ENCODE assay signal across 26 cellular contexts in genomic region chr2:172775319-172775718, GRCh38.
"Had no signal": no experiment of that assay in that cellular context is flagged by ENCODE, and none has a peak within 500 bp of the region (broad histone marks: within the 10 kb centered on the region; RNA-seq: fewer than 3 reads in every experiment).

No MANE protein-coding gene starts in this region.

- DNase-seq: islet precursor cell; left ventricle myocardium inferior; mesendoderm; naive B cell; natural killer cell; nephron progenitor cell; occipital lobe; right cardiac atrium; stimulated activated CD4-positive, alpha-beta T cell treated with anti-CD3 and anti-CD28 coated beads, Interleukin-12 subunit alpha, Interleukin-12 subunit beta, amount 100 ng/mL, for 4 hours; stimulated activated CD4-positive, alpha-beta T cell treated with anti-CD3 and anti-CD28 coated beads, Interleukin-15, amount 100 ng/mL, for 24 hours; stimulated activated CD4-positive, alpha-beta T cell treated with anti-CD3 and anti-CD28 coated beads, Interleukin-2, amount 100 ng/mL, for 24 hours; stimulated activated CD4-positive, alpha-beta T cell treated with anti-CD3 and anti-CD28 coated beads, Interleukin-4, amount 100 ng/mL, for 1 hour; stimulated activated naive B cell treated with anti-CD40 and anti-IgM and Interleukin-4, amounts not matched to agents 10 μg/mL and 1 μg/mL and 100 μg/mL, for 72 hours; stimulated activated naive CD8-positive, alpha-beta T cell treated with anti-CD3 and anti-CD28 coated beads, Interleukin-15, Interleukin-2, amounts not matched to agents 100 U/mL and 50 U/mL, for 24 hours; stomach; tibial artery had no signal

- H3K9me3 ChIP-seq: left ventricle myocardium inferior, neutrophil, suprapubic skin, thoracic aorta, tibial artery, vagina had no signal

- H3K36me3 ChIP-seq: left ventricle myocardium inferior, neural progenitor cell, neutrophil, stomach, suprapubic skin, thoracic aorta, tibial artery, vagina had no signal

- H3K27ac ChIP-seq: hepatocyte, left ventricle myocardium inferior, neural progenitor cell, neutrophil, parathyroid adenoma, skin epidermis, stomach, suprapubic skin, thoracic aorta, tibial artery, vagina had no signal

- H3K27me3 ChIP-seq: hepatocyte, neural progenitor cell, neutrophil, stomach, suprapubic skin, tibial artery, vagina had no signal

- H3K4me1 ChIP-seq: left ventricle myocardium inferior, neural progenitor cell, parathyroid adenoma, stomach, suprapubic skin, tibial artery, vagina had no signal

- ATAC-seq: natural killer cell; right cardiac atrium; sciatic nerve; stimulated activated naive B cell treated with anti-CD40 and anti-IgM and Interleukin-4, amounts not matched to agents 10 μg/mL and 1 μg/mL and 100 μg/mL, for 72 hours; stimulated activated naive CD8-positive, alpha-beta T cell treated with anti-CD3 and anti-CD28 coated beads, Interleukin-15, Interleukin-2, amounts not matched to agents 100 U/mL and 50 U/mL, for 24 hours had no signal

- H3K4me3 ChIP-seq: hepatocyte, left ventricle myocardium inferior, lung, neural progenitor cell, skin epidermis, stomach, suprapubic skin, thoracic aorta, tibial artery, vagina had no signal
